Comparison of ENCODE assay signal across 9 cellular contexts in the genomic region with DNA sequence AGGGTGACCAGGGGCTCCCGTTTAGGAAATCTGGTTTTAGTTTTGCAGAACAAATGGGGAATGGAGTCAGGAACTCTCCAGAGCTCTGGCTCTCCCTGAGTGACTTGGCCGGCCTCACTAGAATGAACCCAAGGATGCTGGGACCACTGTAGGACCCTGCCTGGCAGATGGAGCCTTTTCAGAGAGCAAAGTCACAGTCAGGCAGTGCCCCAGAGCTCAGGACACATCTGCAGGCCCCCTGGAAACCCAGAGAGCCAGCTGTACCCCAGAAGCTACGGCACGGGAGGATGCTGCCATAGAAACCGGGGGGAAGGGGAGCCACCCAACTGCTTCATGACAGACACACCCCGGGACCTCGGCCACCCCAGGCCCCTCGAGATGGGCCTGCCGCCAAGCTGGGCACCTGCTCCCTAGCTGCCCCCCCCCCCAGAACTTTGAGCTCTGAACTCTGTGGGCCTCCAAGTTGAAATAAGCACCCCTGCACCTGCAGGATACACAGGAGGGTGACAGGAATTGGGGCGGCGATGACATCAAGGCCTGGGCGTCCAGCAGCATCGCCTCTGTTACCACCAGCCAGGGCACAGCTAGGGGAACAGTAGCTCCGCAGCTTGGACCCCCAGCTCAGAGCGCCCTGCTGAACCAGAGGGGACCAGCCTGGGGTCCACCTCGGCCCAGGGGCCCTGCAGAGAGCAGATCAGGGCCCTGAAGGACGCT.
DNase-seq lines count a peak whose midpoint lies in the region; ATAC-seq and TF ChIP-seq lines count a peak whose summit lies in the region.
"Had no signal": no experiment of that assay in that cellular context is flagged by ENCODE, and none has a peak within 500 bp of the region (broad histone marks: within the 10 kb centered on the region; RNA-seq: fewer than 3 reads in every experiment).

No MANE protein-coding gene starts in this region.

- H3K36me3 Mint-ChIP-seq in CD8-positive, alpha-beta T cell, result no peaks in the 10 kb centered on the region
- no peaks in the 10 kb centered on the region for H3K36me3 Mint-ChIP-seq in T-helper 17 cell (ENCODE audit: low read depth)

- POLR2A ChIA-PET in CD8-positive, alpha-beta T cell (lab: Charles Lee), result interaction anchor here (0.8 kb wide), 1 partner anchor 15 kb away, joined by 3 read pairs; no protein-coding TSS in a partner anchor

- no peak overlapping the region for H3K27ac ChIP-seq in CD8-positive, alpha-beta T cell (ENCODE audit: low read depth, low read length)
- no peak overlapping the region for H3K27ac ChIP-seq in iPS-18a (ENCODE audit: low read length)

- peak overlapping the region; percentile 76 for H3K4me3 Mint-ChIP-seq in CD8-positive, alpha-beta T cell
- H3K4me3 Mint-ChIP-seq in T-helper 17 cell, result peak overlapping the region; percentile 81

- H3K9ac ChIP-seq in iPS-18a (ENCODE audit: low read length), result peak overlapping the region; percentile 77

- H3K27ac Mint-ChIP-seq in CD8-positive, alpha-beta T cell, result no peak overlapping the region
- H3K27ac Mint-ChIP-seq in T-helper 17 cell, result peak overlapping the region; percentile 56

- H3K27me3 ChIP-seq in CD8-positive, alpha-beta T cell (ENCODE audit: insufficient read depth, low read length), result no peaks in the 10 kb centered on the region
- H3K27me3 ChIP-seq in iPS-18a (ENCODE audit: control insufficient read depth, insufficient read depth, low read length), result peaks cover 26% of the 10 kb centered on the region

- H3K9me3 Mint-ChIP-seq in CD8-positive, alpha-beta T cell, result no peaks in the 10 kb centered on the region

- H3K4me1 Mint-ChIP-seq in CD8-positive, alpha-beta T cell (ENCODE audit: low read depth), result no peaks in the 10 kb centered on the region
- H3K4me1 Mint-ChIP-seq in T-helper 17 cell, result peaks cover 8% of the 10 kb centered on the region

- DNase-seq in CD8-positive, alpha-beta T cell, result no peak
- DNase-seq in T-helper 17 cell (no peak), skeletal muscle cell (ENCODE audit: low read depth) (no peak), AML-193 (lab: John Stamatoyannopoulos, UW) (no peak), NCI-H146 treated with DMSO at 0.1 percent for 48 hours (lab: John Stamatoyannopoulos, UW; ENCODE audit: unreplicated experiment) (no peak), EL (no peak), NCI-H2196 (lab: John Stamatoyannopoulos, UW; ENCODE audit: unreplicated experiment) (no peak)
- DNase-seq: T-helper 2 cell had no signal

- no peaks in the 10 kb centered on the region for H3K36me3 ChIP-seq in CD8-positive, alpha-beta T cell (ENCODE audit: insufficient read depth, low read length)
- H3K36me3 ChIP-seq in iPS-18a (ENCODE audit: control insufficient read depth, low read depth, low read length), result no peaks in the 10 kb centered on the region

- intact Hi-C loops in CD8-positive, alpha-beta T cell (cut with DNase I, micrococcal nuclease), result loop anchor here in 1 of 2 experiments (10.0 kb wide), 1 partner anchor 665 kb away; no protein-coding TSS in a partner anchor

- CTCF ChIA-PET in CD8-positive, alpha-beta T cell (lab: Charles Lee), result interaction anchor here (0.9 to 8.9 kb wide), 3 partner anchors 11 to 74 kb away, joined by 3 to 65 read pairs (median 43); no protein-coding TSS in a partner anchor

- H3K27me3 Mint-ChIP-seq in CD8-positive, alpha-beta T cell (ENCODE audit: low read depth), result no peaks in the 10 kb centered on the region
- no peaks in the 10 kb centered on the region for H3K27me3 Mint-ChIP-seq in T-helper 17 cell

- H3K4me1 ChIP-seq in CD8-positive, alpha-beta T cell (ENCODE audit: insufficient read depth, low read length), result peaks cover 5% of the 10 kb centered on the region
- no peaks in the 10 kb centered on the region for H3K4me1 ChIP-seq in iPS-18a (ENCODE audit: control insufficient read depth, low read depth, low read length)

- no peak for TF ChIP-seq CTCF in CD8-positive, alpha-beta T cell (IDR thresholded peaks at IDR 0.05)

- ATAC-seq in CD8-positive, alpha-beta T cell, result no peak
- no peak for ATAC-seq in T-helper 17 cell

- no peaks in the 10 kb centered on the region for H3K9me3 ChIP-seq in CD8-positive, alpha-beta T cell (ENCODE audit: low read length)
- no peaks in the 10 kb centered on the region for H3K9me3 ChIP-seq in T-helper 17 cell (ENCODE audit: control insufficient read depth, low read length, poor library complexity, severe bottlenecking)
- H3K9me3 ChIP-seq in iPS-18a (ENCODE audit: control insufficient read depth, low read depth, low read length), result no peaks in the 10 kb centered on the region

- peak overlapping the region; percentile 80 for H3K4me3 ChIP-seq in CD8-positive, alpha-beta T cell (ENCODE audit: low read depth, low read length)
- H3K4me3 ChIP-seq in iPS-18a (ENCODE audit: low read length), result peak overlapping the region; percentile 64
- H3K4me3 ChIP-seq in skeletal muscle cell (ENCODE audit: low read depth, low read length), result peak overlapping the region; percentile 64
